8 cellular contexts compared by ENCODE assay signal in genomic region chr10:104309980-104310978, GRCh38. TPM values are rescaled to one million over a fixed set of nuclear protein-coding genes. Genes with fewer than 3 reads are reported as not detected.
DNase-seq lines count a peak whose midpoint lies in the region; ATAC-seq and TF ChIP-seq lines count a peak whose summit lies in the region.

No MANE protein-coding gene starts in this region.

- no peak overlapping the region for H3K4me3 ChIP-seq in fibroblast of the aortic adventitia (ENCODE audit: low read depth, low read length)

- no peak for TF ChIP-seq CTCF in fibroblast of the aortic adventitia (IDR thresholded peaks at IDR 0.05; ENCODE audit: insufficient read depth, low read length)

- DNase-seq in EH (ENCODE audit: low read depth), result peak; percentile 96
- DNase-seq in fibroblast of the aortic adventitia (ENCODE audit: low read depth), result peak; percentile 88
- DNase-seq in renal cortical epithelial cell (ENCODE audit: low read depth), result peak; percentile 56
- DNase-seq in SIG-M5 treated with dmso at 0.1 percent for 504 hours (lab: John Stamatoyannopoulos, UW; ENCODE audit: unreplicated experiment), result no peak
- DNase-seq in DMS79 treated with DMSO at 0.1 percent for 48 hours (lab: John Stamatoyannopoulos, UW), result no peak
- DNase-seq in SW 1271 (lab: John Stamatoyannopoulos, UW), result no peak

- ATAC-seq in SK-N-SH treated with all-trans-retinoic acid at 6 μM for 48 hours, result peak; percentile 38
- no peak for ATAC-seq in GM21447 (IDR thresholded peaks at IDR 0.05; ENCODE audit: unreplicated experiment)

TF ChIP-seq in SK-N-SH treated with all-trans-retinoic acid at 6 μM for 48 hours, 23 proteins besides CTCF, POLR2A, EP300 and RAD21:
- TF ChIP-seq ZFP30 (CRISPR knock-in tag; IDR thresholded peaks at IDR 0.05) (no peak), PATZ1 (CRISPR knock-in tag; IDR thresholded peaks at IDR 0.05; ENCODE audit: borderline replicate concordance) (no peak), TCF4 (CRISPR knock-in tag; IDR thresholded peaks at IDR 0.05; ENCODE audit: borderline replicate concordance) (no peak), CSDC2 (CRISPR knock-in tag; IDR thresholded peaks at IDR 0.05) (no peak), ZNF565 (CRISPR knock-in tag; conservative IDR thresholded peaks at IDR 0.05; ENCODE audit: low read depth) (no peak), ARNTL (CRISPR knock-in tag; IDR thresholded peaks at IDR 0.05; ENCODE audit: borderline replicate concordance, low read depth) (no peak), ZFP3 (CRISPR knock-in tag; IDR thresholded peaks at IDR 0.05) (no peak), ESRRG (CRISPR knock-in tag; IDR thresholded peaks at IDR 0.05) (no peak), SNAI2 (CRISPR knock-in tag; IDR thresholded peaks at IDR 0.05) (no peak), RARB (CRISPR knock-in tag; IDR thresholded peaks at IDR 0.05) (no peak), TSHZ2 (CRISPR knock-in tag; IDR thresholded peaks at IDR 0.05) (no peak), CREB5 (CRISPR knock-in tag; IDR thresholded peaks at IDR 0.05; ENCODE audit: low read depth) (no peak), ZNF8 (CRISPR knock-in tag; IDR thresholded peaks at IDR 0.05) (no peak)
- TF ChIP-seq, protein P1, sequence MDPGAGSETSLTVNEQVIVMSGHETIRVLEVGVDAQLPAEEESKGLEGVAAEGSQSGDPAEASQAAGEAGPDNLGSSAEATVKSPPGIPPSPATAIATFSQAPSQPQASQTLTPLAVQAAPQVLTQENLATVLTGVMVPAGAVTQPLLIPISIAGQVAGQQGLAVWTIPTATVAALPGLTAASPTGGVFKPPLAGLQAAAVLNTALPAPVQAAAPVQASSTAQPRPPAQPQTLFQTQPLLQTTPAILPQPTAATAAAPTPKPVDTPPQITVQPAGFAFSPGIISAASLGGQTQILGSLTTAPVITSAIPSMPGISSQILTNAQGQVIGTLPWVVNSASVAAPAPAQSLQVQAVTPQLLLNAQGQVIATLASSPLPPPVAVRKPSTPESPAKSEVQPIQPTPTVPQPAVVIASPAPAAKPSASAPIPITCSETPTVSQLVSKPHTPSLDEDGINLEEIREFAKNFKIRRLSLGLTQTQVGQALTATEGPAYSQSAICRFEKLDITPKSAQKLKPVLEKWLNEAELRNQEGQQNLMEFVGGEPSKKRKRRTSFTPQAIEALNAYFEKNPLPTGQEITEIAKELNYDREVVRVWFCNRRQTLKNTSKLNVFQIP (CRISPR knock-in tag; IDR thresholded peaks at IDR 0.05; ENCODE audit: borderline replicate concordance, low read depth), result no peak
TF ChIP-seq in SK-N-SH treated with all-trans-retinoic acid at 6 μM for 48 hours: peak in this region for 0.

RNA-seq across cellular contexts. Expression of gene ITPRIP, which starts 28.0 kb away (rescaled TPM):
- total RNA-seq in fibroblast of the aortic adventitia (ENCODE audit: low replicate concordance) (6.2 and 15.7 TPM in 2 replicates), renal cortical epithelial cell (5.6 and 8.1 TPM in 2 replicates)

RNA-seq across cellular contexts. Expression of gene GSTO2, which starts 41.3 kb away (rescaled TPM):
- total RNA-seq in fibroblast of the aortic adventitia (ENCODE audit: low replicate concordance) (3.4 and 8.9 TPM in 2 replicates), renal cortical epithelial cell (8.5 and 8.9 TPM in 2 replicates)

RNA-seq across cellular contexts. Expression of gene CFAP58, which starts 43.4 kb away (rescaled TPM):
- total RNA-seq in fibroblast of the aortic adventitia (ENCODE audit: low replicate concordance) (0.36 and 0.98 TPM in 2 replicates), renal cortical epithelial cell (0.75 and 1.6 TPM in 2 replicates)

RNA-seq across cellular contexts. Expression of gene GSTO1, which starts 55.6 kb away (rescaled TPM):
- 175 and 260 TPM in 2 replicates for total RNA-seq in fibroblast of the aortic adventitia (ENCODE audit: low replicate concordance)
- total RNA-seq in renal cortical epithelial cell, result 46.7 and 234 TPM in 2 replicates

Comparison
In these comparisons a context has a peak if more than half of its experiments do, and no peak if none do; other contexts are left out.
1. DNase-seq: peak in EH (single experiment), fibroblast of the aortic adventitia (single experiment) and renal cortical epithelial cell (single experiment); none in SIG-M5 treated with dmso at 0.1 percent for 504 hours (single experiment), DMS79 treated with DMSO at 0.1 percent for 48 hours (single experiment) and SW 1271 (0 of 2).